29 cellular contexts compared by ENCODE assay signal in genomic region chr6:1054653-1055014, GRCh38.
"Had no signal": no experiment of that assay in that cellular context is flagged by ENCODE, and none has a peak within 500 bp of the region (broad histone marks: within the 10 kb centered on the region; RNA-seq: fewer than 3 reads in every experiment).

No MANE protein-coding gene starts in this region.

- H3K27ac ChIP-seq: ascending aorta, breast epithelium, cardiac muscle cell, epithelial cell of prostate, esophagus squamous epithelium, gastroesophageal sphincter had no signal

- H3K9me3 Mint-ChIP-seq: activated CD4-positive, alpha-beta memory T cell treated with anti-CD3 and anti-CD28 coated beads for 36 hours; activated CD4-positive, alpha-beta T cell treated with anti-CD3 and anti-CD28 coated beads, Interleukin-2, amount 10 ng/mL, durations not matched to agents 24 days and 14 days; activated naive CD4-positive, alpha-beta T cell treated with anti-CD3 and anti-CD28 coated beads, Interleukin-2, amount 10 ng/mL, durations not matched to agents 7 days and 5 days; activated naive CD4-positive, alpha-beta T cell treated with anti-CD3 and anti-CD28 coated beads, Interleukin-2, amount 50 U/mL, for 72 hours; activated naive CD8-positive, alpha-beta T cell treated with anti-CD3 and anti-CD28 coated beads, Interleukin-2, amount 10 ng/mL, durations not matched to agents 7 days and 5 days; activated T-cell treated with anti-CD3 and anti-CD28 coated beads, Interleukin-2, amount 50 U/mL, for 24 hours; activated T-cell treated with anti-CD3 and anti-CD28 coated beads, Interleukin-2, amount 50 U/mL, for 72 hours; brain; central memory CD8-positive, alpha-beta T cell had no signal

- H3K36me3 Mint-ChIP-seq: activated CD4-positive, alpha-beta memory T cell treated with anti-CD3 and anti-CD28 coated beads for 36 hours; activated CD8-positive, alpha-beta memory T cell treated with anti-CD3 and anti-CD28 coated beads, Interleukin-2, amount 10 ng/mL, durations not matched to agents 7 days and 5 days; activated naive CD4-positive, alpha-beta T cell treated with anti-CD3 and anti-CD28 coated beads, Interleukin-2, amount 10 ng/mL, durations not matched to agents 7 days and 5 days; activated naive CD4-positive, alpha-beta T cell treated with anti-CD3 and anti-CD28 coated beads, Interleukin-2, amount 50 U/mL, for 72 hours; activated naive CD8-positive, alpha-beta T cell treated with anti-CD3 and anti-CD28 coated beads, Interleukin-2, amount 10 ng/mL, durations not matched to agents 7 days and 5 days; brain had no signal

- H3K4me1 Mint-ChIP-seq: activated CD4-positive, alpha-beta T cell treated with anti-CD3 and anti-CD28 coated beads for 36 hours; activated CD4-positive, alpha-beta T cell treated with anti-CD3 and anti-CD28 coated beads, Interleukin-2, amount 10 ng/mL, durations not matched to agents 24 days and 14 days; activated CD8-positive, alpha-beta memory T cell treated with anti-CD3 and anti-CD28 coated beads, Interleukin-2, amount 10 ng/mL, durations not matched to agents 7 days and 5 days; activated naive CD4-positive, alpha-beta T cell treated with anti-CD3 and anti-CD28 coated beads, Interleukin-2, amount 10 ng/mL, durations not matched to agents 7 days and 5 days; activated naive CD8-positive, alpha-beta T cell treated with anti-CD3 and anti-CD28 coated beads, Interleukin-2, amount 10 ng/mL, durations not matched to agents 7 days and 5 days; brain; central memory CD8-positive, alpha-beta T cell had no signal

- H3K27me3 ChIP-seq: ascending aorta, cardiac muscle cell, esophagus squamous epithelium, gastroesophageal sphincter had no signal

- H3K4me3 ChIP-seq: ascending aorta, cardiac muscle cell, esophagus squamous epithelium, gastroesophageal sphincter had no signal

- H3K9me3 ChIP-seq: ascending aorta, breast epithelium, esophagus squamous epithelium, gastroesophageal sphincter had no signal

- H3K4me3 Mint-ChIP-seq: activated CD4-positive, alpha-beta memory T cell treated with anti-CD3 and anti-CD28 coated beads for 36 hours; activated CD4-positive, alpha-beta T cell treated with anti-CD3 and anti-CD28 coated beads for 36 hours; activated CD4-positive, alpha-beta T cell treated with anti-CD3 and anti-CD28 coated beads, Interleukin-2, amount 10 ng/mL, durations not matched to agents 24 days and 14 days; activated CD8-positive, alpha-beta memory T cell treated with anti-CD3 and anti-CD28 coated beads, Interleukin-2, amount 10 ng/mL, durations not matched to agents 7 days and 5 days; activated CD8-positive, alpha-beta T cell treated with anti-CD3 and anti-CD28 coated beads, Interleukin-2, amount 10 ng/mL, durations not matched to agents 7 days and 5 days; activated naive CD4-positive, alpha-beta T cell treated with anti-CD3 and anti-CD28 coated beads, Interleukin-2, amount 10 ng/mL, durations not matched to agents 7 days and 5 days; activated naive CD8-positive, alpha-beta T cell treated with anti-CD3 and anti-CD28 coated beads, Interleukin-2, amount 10 ng/mL, durations not matched to agents 7 days and 5 days; activated T-cell treated with anti-CD3 and anti-CD28 coated beads, Interleukin-2, amount 50 U/mL, for 24 hours; activated T-cell treated with anti-CD3 and anti-CD28 coated beads, Interleukin-2, amount 50 U/mL, for 72 hours; brain; central memory CD8-positive, alpha-beta T cell; effector memory CD8-positive, alpha-beta T cell had no signal

- DNase-seq: activated CD4-positive, alpha-beta memory T cell treated with anti-CD3 and anti-CD28 coated beads for 36 hours; activated CD4-positive, alpha-beta T cell treated with anti-CD3 and anti-CD28 coated beads for 36 hours; activated CD4-positive, alpha-beta T cell treated with anti-CD3 and anti-CD28 coated beads, Interleukin-2, amount 10 ng/mL, durations not matched to agents 24 days and 14 days; activated CD4-positive, CD25-positive, alpha-beta regulatory T cell; activated CD4-positive, CD25-positive, alpha-beta regulatory T cell treated with anti-CD3 and anti-CD28 coated beads, Interleukin-2, amount 50 U/mL, for 72 hours; activated CD8-positive, alpha-beta memory T cell treated with anti-CD3 and anti-CD28 coated beads, Interleukin-2, amount 10 ng/mL, durations not matched to agents 7 days and 5 days; activated CD8-positive, alpha-beta memory T cell treated with anti-CD3 and anti-CD28 coated beads, Interleukin-2, amount 50 U/mL, for 4 hours; activated CD8-positive, alpha-beta T cell treated with anti-CD3 and anti-CD28 coated beads, Interleukin-2, amount 10 ng/mL, durations not matched to agents 7 days and 5 days; activated gamma-delta T cell; activated naive CD4-positive, alpha-beta T cell; activated naive CD4-positive, alpha-beta T cell treated with anti-CD3 and anti-CD28 coated beads, Interleukin-2, amount 10 ng/mL, durations not matched to agents 7 days and 5 days; activated naive CD8-positive, alpha-beta T cell treated with anti-CD3 and anti-CD28 coated beads, Interleukin-2, amount 10 ng/mL, durations not matched to agents 7 days and 5 days; activated T-cell treated with anti-CD3 and anti-CD28 coated beads, Interleukin-2, amount 50 U/mL, for 24 hours; activated T-cell treated with anti-CD3 and anti-CD28 coated beads, Interleukin-2, amount 50 U/mL, for 72 hours; cortex of kidney; dermis blood vessel endothelial cell; effector CD4-positive, alpha-beta T cell; effector memory CD8-positive, alpha-beta T cell; esophagus squamous epithelium; foreskin melanocyte; T-helper 2 cell had no signal

- H3K4me1 ChIP-seq: ascending aorta, breast epithelium, gastroesophageal sphincter had no signal

- ATAC-seq: activated CD4-positive, alpha-beta T cell treated with anti-CD3 and anti-CD28 coated beads for 36 hours; activated CD8-positive, alpha-beta memory T cell treated with anti-CD3 and anti-CD28 coated beads, Interleukin-2, amount 10 ng/mL, durations not matched to agents 7 days and 5 days; activated CD8-positive, alpha-beta T cell treated with anti-CD3 and anti-CD28 coated beads, Interleukin-2, amount 10 ng/mL, durations not matched to agents 7 days and 5 days; activated naive CD4-positive, alpha-beta T cell treated with anti-CD3 and anti-CD28 coated beads, Interleukin-2, amount 50 U/mL, for 72 hours; activated T-cell treated with anti-CD3 and anti-CD28 coated beads, Interleukin-2, amount 50 U/mL, for 72 hours; effector memory CD8-positive, alpha-beta T cell; gastroesophageal sphincter had no signal

- H3K36me3 ChIP-seq: ascending aorta, breast epithelium, cardiac muscle cell, esophagus squamous epithelium, gastroesophageal sphincter had no signal

- H3K27ac Mint-ChIP-seq: activated CD4-positive, alpha-beta memory T cell treated with anti-CD3 and anti-CD28 coated beads for 36 hours; activated CD4-positive, alpha-beta T cell treated with anti-CD3 and anti-CD28 coated beads for 36 hours; activated CD4-positive, alpha-beta T cell treated with anti-CD3 and anti-CD28 coated beads, Interleukin-2, amount 10 ng/mL, durations not matched to agents 24 days and 14 days; activated CD8-positive, alpha-beta memory T cell treated with anti-CD3 and anti-CD28 coated beads, Interleukin-2, amount 10 ng/mL, durations not matched to agents 7 days and 5 days; activated CD8-positive, alpha-beta T cell treated with anti-CD3 and anti-CD28 coated beads, Interleukin-2, amount 10 ng/mL, durations not matched to agents 7 days and 5 days; activated naive CD4-positive, alpha-beta T cell treated with anti-CD3 and anti-CD28 coated beads, Interleukin-2, amount 10 ng/mL, durations not matched to agents 7 days and 5 days; activated naive CD4-positive, alpha-beta T cell treated with anti-CD3 and anti-CD28 coated beads, Interleukin-2, amount 50 U/mL, for 72 hours; activated naive CD8-positive, alpha-beta T cell treated with anti-CD3 and anti-CD28 coated beads, Interleukin-2, amount 10 ng/mL, durations not matched to agents 7 days and 5 days; activated T-cell treated with anti-CD3 and anti-CD28 coated beads, Interleukin-2, amount 50 U/mL, for 24 hours; activated T-cell treated with anti-CD3 and anti-CD28 coated beads, Interleukin-2, amount 50 U/mL, for 72 hours; effector memory CD8-positive, alpha-beta T cell had no signal
